In genomic region chr11:75588067-75588481, GRCh38 we compare ENCODE assay signal across 26 cellular contexts. TPM values are rescaled to one million over a fixed set of nuclear protein-coding genes. Genes with fewer than 3 reads are reported as not detected.
DNase-seq lines count a peak whose midpoint lies in the region; ATAC-seq, FAIRE-seq and TF ChIP-seq lines count a peak whose summit lies in the region.
"Had no signal": no experiment of that assay in that cellular context is flagged by ENCODE, and none has a peak within 500 bp of the region (broad histone marks: within the 10 kb centered on the region; RNA-seq: fewer than 3 reads in every experiment).

No MANE protein-coding gene starts in this region.

- no peaks in the 10 kb centered on the region for H3K79me2 ChIP-seq in HepG2 (ENCODE audit: insufficient read depth, low read length)

- no TSS peak for BruUV-seq in HepG2 (replicated peaks; lab: Mats Ljungman, UMichigan)

- H3K4me3 ChIP-seq in HepG2 (replicated peaks in 1 of 3; ENCODE audit: insufficient read depth in 1 of 3, low read depth in 2 of 3, low read length in 3 of 3): no peak overlapping the region
- no peak overlapping the region for H3K4me3 ChIP-seq in stomach
- H3K4me3 ChIP-seq: GM23338, PC-9 had no signal

- no peaks in the 10 kb centered on the region for H3K36me3 Mint-ChIP-seq in osteocyte (ENCODE audit: unreplicated experiment)
- H3K36me3 Mint-ChIP-seq: CD8-positive, alpha-beta T cell; IgD-negative memory B cell had no signal

- no peaks in the 10 kb centered on the region; a peak in 3 of 5 replicates for H3K27me3 ChIP-seq in HepG2 (ENCODE audit: control insufficient read depth in 1 of 2, insufficient read depth in 2 of 2, low read length in 2 of 2)
- H3K27me3 ChIP-seq in stomach: peaks cover 0 to 8% (median 0%) of the 10 kb centered on the region in 3 donors

- H3K9me3 Mint-ChIP-seq in osteocyte (ENCODE audit: unreplicated experiment): no peaks in the 10 kb centered on the region
- H3K9me3 Mint-ChIP-seq: CD8-positive, alpha-beta T cell; GM23338; H9; IgD-negative memory B cell had no signal

- H3K4me3 Mint-ChIP-seq in osteocyte (ENCODE audit: unreplicated experiment): no peak overlapping the region
- H3K4me3 Mint-ChIP-seq: B cell; CD8-positive, alpha-beta T cell; GM23338; H9; IgD-negative memory B cell had no signal

- H3K4me2 ChIP-seq in HepG2 (ENCODE audit: low read depth, low read length): peak overlapping the region; percentile 13; the same call in 1 of the 2 replicates
- H3K4me2 ChIP-seq: GM23338, PC-9 had no signal

- peak; percentile 68 for FAIRE-seq in HepG2 (lab: Jason Lieb, UNC)
- FAIRE-seq: GM18507, HTR-8/SVneo had no signal

- H4K20me1 ChIP-seq in HepG2 (ENCODE audit: insufficient read depth, low read length): no peaks in the 10 kb centered on the region

- H2AFZ ChIP-seq in HepG2 (ENCODE audit: low read length): no peak overlapping the region
- H2AFZ ChIP-seq: GM23338, PC-9 had no signal

- 0% methylated on average over 3 of the region's 6 CpGs for WGBS in HepG2 (ENCODE audit: low lambda C conversion rate)
- WGBS in stomach, 5 donors: 72 to 87% (median 83%) methylated on average over 6 of the region's 6 CpGs

- TF ChIP-seq EP300 in HepG2 (IDR thresholded peaks at IDR 0.05; ENCODE audit: low read depth in 2 of 2, low read length in 2 of 2) (peak in 1 of 2 experiments; percentile 23; a peak in 1 of 4 replicates), HepG2 (CRISPR knock-in tag; IDR thresholded peaks at IDR 0.05; ENCODE audit: borderline replicate concordance) (no peak), stomach (IDR thresholded peaks at IDR 0.05) (no peak)

- no peak for TF ChIP-seq RAD21 in HepG2 (CRISPR knock-in tag; IDR thresholded peaks at IDR 0.05)

- H3K9me3 ChIP-seq in HepG2 (ENCODE audit: low read length): no peaks in the 10 kb centered on the region
- H3K9me3 ChIP-seq in stomach: no peaks in the 10 kb centered on the region

- ATAC-seq in Right ventricle myocardium superior (ENCODE audit: poor library complexity) (peak; percentile 6), Right ventricle myocardium inferior (no peak), HepG2 (peak; percentile 84)
- ATAC-seq: CD8-positive, alpha-beta T cell; GM23338 had no signal

- TF ChIP-seq CTCF in HepG2 (CRISPR knock-in tag; IDR thresholded peaks at IDR 0.05) (no peak), stomach (IDR thresholded peaks at IDR 0.05) (no peak), osteocyte (IDR thresholded peaks at IDR 0.05) (no peak)

- no peak overlapping the region for H3K9ac ChIP-seq in HepG2 (ENCODE audit: insufficient read depth, low read depth, low read length)

- peaks cover 16% of the 10 kb centered on the region for H3K27me3 Mint-ChIP-seq in osteocyte (ENCODE audit: unreplicated experiment)

- CTCF ChIA-PET in HepG2 (lab: Yijun Ruan, JAX; ENCODE audit: low intra/inter-chr PET ratio, low total read pairs): no interaction called here

- intact Hi-C loops in Right ventricle myocardium superior (cut with DNase I) (no loop called here), Right ventricle myocardium inferior (cut with DNase I) (loop anchor here (5.0 kb wide), 1 partner anchor 79 kb away; the partner anchor contains the start of gene MAP6), HepG2 (cut with micrococcal nuclease; ENCODE audit: unreplicated experiment) (no loop called here), stomach (cut with DNase I; ENCODE audit: low total_unique reads) (no loop called here)

- H3K4me1 Mint-ChIP-seq in osteocyte (ENCODE audit: unreplicated experiment): peaks cover 6% of the 10 kb centered on the region

- no peaks in the 10 kb centered on the region for H3K36me3 ChIP-seq in HepG2 (replicated peaks in 1 of 2; ENCODE audit: control insufficient read depth in 1 of 2, insufficient read depth in 2 of 2, low read length in 2 of 2)
- no peaks in the 10 kb centered on the region for H3K36me3 ChIP-seq in stomach

- H3K4me1 ChIP-seq in HepG2 (ENCODE audit: insufficient read depth, low read length) (peaks cover 39% of the 10 kb centered on the region), stomach (peaks cover 8 to 18% (median 15%) of the 10 kb centered on the region in 4 donors)

- in situ Hi-C loops in HepG2 (cut with HindIII; ENCODE audit: extremely low pct_ligation_motif_present, low pct_unique_long_range_greater_than_20kb): no loop called here

- H3K27ac ChIP-seq in HepG2 (ENCODE audit: extremely low read length, insufficient read depth, low read length) (no peak overlapping the region), stomach (no peak overlapping the region)
- H3K27ac ChIP-seq: 22Rv1, C4-2B, PC-9 had no signal

- H3K27ac Mint-ChIP-seq in osteocyte (ENCODE audit: unreplicated experiment): no peak overlapping the region
- H3K27ac Mint-ChIP-seq: B cell; CD8-positive, alpha-beta T cell; GM23338; IgD-negative memory B cell had no signal

- TF ChIP-seq POLR2A in HepG2 (IDR thresholded peaks at IDR 0.05; ENCODE audit: insufficient read depth in 1 of 2, low read depth in 2 of 2, low read length in 2 of 2): no peak
- no peak for TF ChIP-seq POLR2A in stomach (IDR thresholded peaks at IDR 0.05)

- POLR2A ChIA-PET in HepG2 (lab: Yijun Ruan, JAX): interaction anchor here (0.6 to 0.9 kb wide), 2 partner anchors 11 to 172 kb away, joined by 3 to 4 read pairs; no protein-coding TSS in a partner anchor

- DNase-seq in Right ventricle myocardium superior (no peak), Right ventricle myocardium inferior (ENCODE audit: missing footprints) (no peak), amniotic epithelial cell (ENCODE audit: low read depth) (peak; percentile 43), HepG2 (ENCODE audit: low spot score) (peak; percentile 61), renal cortical epithelial cell (ENCODE audit: low read depth) (peak; percentile 52), stomach (no peak), osteocyte (ENCODE audit: extremely low spot score, unreplicated experiment) (no peak)
- no peak for DNase-seq in stimulated activated CD4-positive, alpha-beta T cell treated with anti-CD3 and anti-CD28 coated beads, Interleukin-2, amount 100 ng/mL, for 24 hours
- DNase-seq: CD8-positive, alpha-beta T cell; H9; NCI-H1048; NCI-H1417; NCI-H1694; NCI-H2029 treated with DMSO at 0.1 percent for 48 hours; NCI-H2227 treated with DMSO at 0.1 percent for 48 hours; NCI-H526 treated with DMSO at 0.1 percent for 48 hours; PC-9; RPMI8226; SHP77 treated with DMSO at 0.1 percent for 48 hours had no signal

TF ChIP-seq in HepG2, 621 proteins besides CTCF, POLR2A, EP300 and RAD21 (continues in another document):
- peak; percentile 61 for TF ChIP-seq GATAD2A (CRISPR knock-in tag; IDR thresholded peaks at IDR 0.05)
- peak; percentile 26; the same call in 1 of the 2 replicates for TF ChIP-seq NR2C2 (CRISPR knock-in tag; IDR thresholded peaks at IDR 0.05; ENCODE audit: borderline replicate concordance)
- no peak for TF ChIP-seq CENPT (CRISPR knock-in tag; IDR thresholded peaks at IDR 0.05; ENCODE audit: low read depth)
- 0 out of 2 replicates have a peak, but pooled peaks have one; percentile 28 for TF ChIP-seq KDM2A (CRISPR knock-in tag; IDR thresholded peaks at IDR 0.05; ENCODE audit: borderline replicate concordance, low read depth)
- TF ChIP-seq HNF4G (IDR thresholded peaks at IDR 0.05; ENCODE audit: borderline replicate concordance, low read depth, low read length): peak; percentile 88
- TF ChIP-seq HNF4G (CRISPR knock-in tag; IDR thresholded peaks at IDR 0.05; ENCODE audit: borderline replicate concordance, low read depth): 0 out of 2 replicates have a peak, but pooled peaks have one; percentile 39
- no peak for TF ChIP-seq ZBTB34 (CRISPR knock-in tag; IDR thresholded peaks at IDR 0.05)
- TF ChIP-seq ISL2 (CRISPR knock-in tag; IDR thresholded peaks at IDR 0.05): no peak
- TF ChIP-seq TOE1 (CRISPR knock-in tag; IDR thresholded peaks at IDR 0.05): no peak
- peak; percentile 59; the same call in 1 of the 2 replicates for TF ChIP-seq ZNF292 (CRISPR knock-in tag; IDR thresholded peaks at IDR 0.05; ENCODE audit: borderline replicate concordance, low read depth)

RNA-seq across cellular contexts. Expression of gene SERPINH1, which starts 26.0 kb away (rescaled TPM):
- total RNA-seq in Right ventricle myocardium superior (54.0 TPM), Right ventricle myocardium inferior (65.8 TPM), HepG2 (2016; rRNA removed; fragmentation: Illumina TruSeq; extraction: Trizol) (31.3 and 83.8 TPM in 2 replicates), renal cortical epithelial cell (219 and 458 TPM in 2 replicates), stomach (100 to 1,000 TPM in 2 of 5 donors, 10 to 100 TPM in 3; 46.6 to 297 (median 81.0) TPM), osteocyte (484 and 511 TPM in 2 replicates)
- 10.9 and 11.9 TPM in 2 replicates for total RNA-seq in HepG2 (2016; cell fraction: cytosol; rRNA removed; fragmentation: Illumina TruSeq; extraction: Trizol; ENCODE audit: low read depth)
- total RNA-seq in HepG2 (2016; cell fraction: insoluble cytoplasmic fraction; rRNA removed; fragmentation: Illumina TruSeq; extraction: Trizol): 27.2 and 84.9 TPM in 2 replicates
- total RNA-seq in HepG2 (2016; cell fraction: membrane; rRNA removed; fragmentation: Illumina TruSeq; extraction: Trizol): 21.3 and 21.4 TPM in 2 replicates
- 63.4 and 80.5 TPM in 2 replicates for total RNA-seq in HepG2 (2016; cell fraction: nucleus; rRNA removed; fragmentation: Illumina TruSeq; extraction: Trizol)
- polyA plus RNA-seq in HepG2 (2011; rRNA removed) (83.6 and 101 TPM in 2 replicates), stomach (10 to 100 TPM; 15.4 to 46.0 (median 39.0) TPM)
- polyA plus RNA-seq in HepG2 (2011; cell fraction: cytosol; rRNA removed): 50.5 and 96.5 TPM in 2 replicates
- polyA plus RNA-seq in HepG2 (2011; cell fraction: nucleus; rRNA removed): 91.5 and 110 TPM in 2 replicates
- 46.1 and 57.3 TPM in 2 replicates for polyA plus RNA-seq in HepG2 (2012)
- polyA plus RNA-seq in HepG2 (2016; cell fraction: cytosol; fragmentation: Illumina TruSeq; extraction: Trizol; ENCODE audit: low read depth): 8.9 and 11.1 TPM in 2 replicates
- polyA plus RNA-seq in HepG2 (2016; cell fraction: insoluble cytoplasmic fraction; fragmentation: Illumina TruSeq; extraction: Trizol; ENCODE audit: low read depth): 30.8 and 35.3 TPM in 2 replicates
- polyA plus RNA-seq in HepG2 (2016; cell fraction: membrane; fragmentation: Illumina TruSeq; extraction: Trizol; ENCODE audit: low read depth): 15.5 and 16.1 TPM in 2 replicates
- 114 and 127 TPM in 2 replicates for polyA plus RNA-seq in HepG2 (2016; cell fraction: nucleus; fragmentation: Illumina TruSeq; extraction: Trizol; ENCODE audit: insufficient read depth, low read depth)
- 129 and 168 TPM in 2 replicates for polyA minus RNA-seq in HepG2 (2011; rRNA and poly(A)+ RNA removed; ENCODE audit: low replicate concordance)
- 52.3 and 73.2 TPM in 2 replicates for polyA minus RNA-seq in HepG2 (2011; cell fraction: cytosol; rRNA and poly(A)+ RNA removed)
- polyA minus RNA-seq in HepG2 (2011; cell fraction: nucleus; rRNA and poly(A)+ RNA removed): 20.1 and 27.8 TPM in 2 replicates

Comparison
In these comparisons a context has a peak if more than half of its experiments do, and no peak if none do; other contexts are left out.
1. DNase-seq: peak in amniotic epithelial cell (single experiment), HepG2 (single experiment) and renal cortical epithelial cell (single experiment); none in Right ventricle myocardium superior (single experiment), Right ventricle myocardium inferior (single experiment), stomach (single experiment), osteocyte (single experiment) and stimulated activated CD4-positive, alpha-beta T cell treated with anti-CD3 and anti-CD28 coated beads, Interleukin-2, amount 100 ng/mL, for 24 hours (0 of 2).